Comparison of ENCODE assay signal across 8 cellular contexts in genomic region chr9:92293452-92294296, GRCh38. TPM values are rescaled to one million over a fixed set of nuclear protein-coding genes. Genes with fewer than 3 reads are reported as not detected.
DNase-seq lines count a peak whose midpoint lies in the region; ATAC-seq and TF ChIP-seq lines count a peak whose summit lies in the region.

Gene IARS1 (minus strand): TSS chr9:92293697. CDS start chr9:92289419, 4,278 bp downstream.

- peaks cover 29% of the 10 kb centered on the region for H3F3A ChIP-seq in DOHH2 (ENCODE audit: control insufficient read depth, insufficient read depth)

- H3K9me3 ChIP-seq in DOHH2 (ENCODE audit: control insufficient read depth, insufficient read depth, low read length) (no peaks in the 10 kb centered on the region), KOPT-K1 (ENCODE audit: insufficient read depth, low read length, poor library complexity, severe bottlenecking) (no peaks in the 10 kb centered on the region), Peyer's patch (no peaks in the 10 kb centered on the region), muscle layer of colon (ENCODE audit: low read length) (no peaks in the 10 kb centered on the region)

- TF ChIP-seq CTCF in DOHH2 (IDR thresholded peaks at IDR 0.05; ENCODE audit: low read depth, low read length, poor library complexity, severe bottlenecking) = peak; percentile 46
- TF ChIP-seq CTCF in Peyer's patch (IDR thresholded peaks at IDR 0.05) = peak in 4 of 6 experiments; percentile 28 to 39 (median 29)

- peak in 1 of 2 donors; percentile 38 for TF ChIP-seq POLR2A in Peyer's patch (IDR thresholded peaks at IDR 0.05)

- H3K9me2 ChIP-seq in DOHH2 (replicated peaks; ENCODE audit: control insufficient read depth, low read length) = no peaks in the 10 kb centered on the region

- peak; percentile 97 for ATAC-seq in GM21786 (IDR thresholded peaks at IDR 0.05; ENCODE audit: unreplicated experiment)
- ATAC-seq in esophagus mucosa = peak; percentile 99

- H4K20me1 ChIP-seq in DOHH2 (ENCODE audit: control insufficient read depth, insufficient read depth, low read depth, low read length) = peaks cover 15% of the 10 kb centered on the region; the same call in 1 of the 2 replicates

- H3K36me3 ChIP-seq in DOHH2 (ENCODE audit: control insufficient read depth, low read length) (peaks cover 82% of the 10 kb centered on the region), KOPT-K1 (ENCODE audit: insufficient read depth, low read length) (peaks cover 54% of the 10 kb centered on the region), Peyer's patch (peaks cover 0 to 18% (median 0%) of the 10 kb centered on the region in 3 donors), muscle layer of colon (ENCODE audit: insufficient read depth, low read length) (peaks cover 14% of the 10 kb centered on the region)

- peak within 1 kb of the TSS; percentile 88 for H3K27ac ChIP-seq in DOHH2 (ENCODE audit: low read depth, low read length)
- peak within 1 kb of the TSS; percentile 80 for H3K27ac ChIP-seq in KOPT-K1 (ENCODE audit: low read depth, low read length, poor library complexity, severe bottlenecking)
- peak within 1 kb of the TSS; percentile 46 to 82 (median 74) for H3K27ac ChIP-seq in Peyer's patch
- H3K27ac ChIP-seq in muscle layer of colon (ENCODE audit: low read depth, low read length) = peak within 1 kb of the TSS; percentile 86

- peak within 1 kb of the TSS; percentile 45 for H3K9ac ChIP-seq in muscle layer of colon (ENCODE audit: low read length)

- peaks cover 71% of the 10 kb centered on the region for H3K79me2 ChIP-seq in DOHH2 (ENCODE audit: control insufficient read depth, low read length)

- peak within 1 kb of the TSS; percentile 80 for H3K4me3 ChIP-seq in DOHH2 (ENCODE audit: low read length)
- peak within 1 kb of the TSS; percentile 63 to 75 (median 68) for H3K4me3 ChIP-seq in Peyer's patch
- peak within 1 kb of the TSS; percentile 58 to 88 for H3K4me3 ChIP-seq in muscle layer of colon (ENCODE audit: low read depth in 1 of 2, low read length in 2 of 2)

- H3K4me1 ChIP-seq in DOHH2 (ENCODE audit: control insufficient read depth, low read length) (peaks cover 65% of the 10 kb centered on the region), Peyer's patch (peaks cover 0 to 17% (median 7%) of the 10 kb centered on the region in 4 donors), muscle layer of colon (ENCODE audit: insufficient read depth, low read length) (peaks cover 18% of the 10 kb centered on the region)

- DNase-seq in Peyer's patch = peak; percentile 99 to 100 (median 99)
- peak; percentile 100 for DNase-seq in activated T-cell treated with anti-CD3 and anti-CD28 coated beads, Interleukin-2, amount 50 U/mL, for 48 hours
- peak; percentile 100 for DNase-seq in stimulated activated CD8-positive, alpha-beta memory T cell treated with anti-CD3 and anti-CD28 coated beads, Interleukin-7, amount 100 ng/mL, for 24 hours (ENCODE audit: low read depth)

- peak within 1 kb of the TSS; percentile 83 for H3K4me2 ChIP-seq in DOHH2 (ENCODE audit: low read length)

- H3K27me3 ChIP-seq in DOHH2 (ENCODE audit: control insufficient read depth, low read length) (no peaks in the 10 kb centered on the region), Peyer's patch (no peaks in the 10 kb centered on the region), muscle layer of colon (ENCODE audit: control insufficient read depth in 1 of 2, insufficient read depth in 2 of 2, low read length in 2 of 2) (no peaks in the 10 kb centered on the region)

RNA-seq across cellular contexts. Expression of gene IARS1, which starts in this region (rescaled TPM):
- total RNA-seq in Peyer's patch (100 to 1,000 TPM in 1 of 4 donors, 10 to 100 TPM in 3; 34.2 to 164 (median 44.9) TPM), esophagus mucosa (95.2 TPM)

Comparison
In these comparisons a context has a peak if more than half of its experiments do, and no peak if none do; other contexts are left out.
1. Peak in every context shown above with its lines: DNase-seq, ATAC-seq, H3K4me3 ChIP-seq and H3K27ac ChIP-seq.